ENCODE assay signal across 20 cellular contexts in the genomic region with DNA sequence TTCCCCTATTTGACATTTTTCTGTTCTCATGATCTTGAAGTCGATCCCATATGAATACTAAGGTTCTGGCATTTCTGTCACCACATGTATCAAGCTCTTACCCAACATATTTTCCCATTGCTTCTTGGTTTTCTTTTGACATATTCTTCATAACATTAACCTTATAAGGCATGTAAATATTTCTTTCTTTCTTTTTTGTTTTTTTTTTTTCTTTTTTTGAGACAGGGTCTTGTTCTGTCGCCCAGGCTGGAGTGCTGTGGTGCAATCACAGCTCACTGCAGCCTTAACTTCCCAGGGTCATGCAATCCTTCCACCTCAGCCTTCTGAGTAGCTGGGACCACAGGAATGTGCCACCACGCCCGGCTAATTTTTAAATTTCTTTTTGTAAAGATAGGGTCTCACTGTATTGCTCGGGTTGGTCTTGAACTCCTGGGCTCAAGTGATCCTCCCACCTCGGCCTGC. TPM values are rescaled to one million over a fixed set of nuclear protein-coding genes. Genes with fewer than 3 reads are reported as not detected.
DNase-seq lines count a peak whose midpoint lies in the region; ATAC-seq and TF ChIP-seq lines count a peak whose summit lies in the region.
"Had no signal": no experiment of that assay in that cellular context is flagged by ENCODE, and none has a peak within 500 bp of the region (broad histone marks: within the 10 kb centered on the region; RNA-seq: fewer than 3 reads in every experiment).

No MANE protein-coding gene starts in this region.

- POLR2A ChIA-PET in CD4-positive, alpha-beta T cell (lab: Charles Lee) = no interaction called here

- no peaks in the 10 kb centered on the region for H3K9me3 ChIP-seq in MG63
- no peaks in the 10 kb centered on the region for H3K9me3 ChIP-seq in CD4-positive, alpha-beta T cell (ENCODE audit: control insufficient read depth, low read length)
- H3K9me3 ChIP-seq in body of pancreas = no peaks in the 10 kb centered on the region
- H3K9me3 ChIP-seq: colonic mucosa, HAP-1 had no signal

- no peaks in the 10 kb centered on the region for H3K36me3 ChIP-seq in MG63
- H3K36me3 ChIP-seq in body of pancreas (replicated peaks in 1 of 2; ENCODE audit: insufficient read depth in 1 of 2, low read depth in 2 of 2) = no peaks in the 10 kb centered on the region
- H3K36me3 ChIP-seq: colonic mucosa, HAP-1 had no signal

- H3K27me3 ChIP-seq in MG63 = no peaks in the 10 kb centered on the region
- H3K27me3 ChIP-seq in CD4-positive, alpha-beta T cell (ENCODE audit: control insufficient read depth, insufficient read depth, low read length) = no peaks in the 10 kb centered on the region
- H3K27me3 ChIP-seq in body of pancreas = no peaks in the 10 kb centered on the region
- H3K27me3 ChIP-seq: colonic mucosa, foreskin keratinocyte had no signal

- WGBS in body of pancreas, 2 donors = 87 to 92% methylated on average over 6 of the region's 6 CpGs

- TF ChIP-seq CTCF in CD4-positive, alpha-beta T cell (IDR thresholded peaks at IDR 0.05) = no peak
- TF ChIP-seq CTCF in body of pancreas (IDR thresholded peaks at IDR 0.05) = no peak

- no peak overlapping the region for H3K27ac Mint-ChIP-seq in CD4-positive, alpha-beta T cell
- H3K27ac Mint-ChIP-seq: activated naive CD4-positive, alpha-beta T cell treated with anti-CD3 and anti-CD28 coated beads, Interleukin-2, amount 50 U/mL, for 24 hours; B cell had no signal

- H3K27ac ChIP-seq in CD4-positive, alpha-beta T cell (ENCODE audit: low read depth, low read length) = no peak overlapping the region
- H3K27ac ChIP-seq in body of pancreas = no peak overlapping the region
- H3K27ac ChIP-seq: colonic mucosa, foreskin keratinocyte, parathyroid adenoma had no signal

- no peaks in the 10 kb centered on the region for H3K4me1 Mint-ChIP-seq in CD4-positive, alpha-beta T cell (ENCODE audit: low read depth)
- H3K4me1 Mint-ChIP-seq: activated naive CD4-positive, alpha-beta T cell treated with anti-CD3 and anti-CD28 coated beads, Interleukin-2, amount 50 U/mL, for 24 hours; B cell; immature natural killer cell had no signal

- DNase-seq in EH (ENCODE audit: low read depth) (peak; percentile 82), RPMI7951 (ENCODE audit: low read depth) (peak; percentile 53), fibroblast of gingiva (ENCODE audit: low read depth) (peak; percentile 91), renal cortical epithelial cell (ENCODE audit: low read depth) (peak; percentile 74), MG63 (no peak), body of pancreas (no peak), hippocampal formation (lab: John Stamatoyannopoulos, UW) (no peak)
- no peak for DNase-seq in CD4-positive, alpha-beta T cell
- DNase-seq: activated CD4-positive, CD25-positive, alpha-beta regulatory T cell; colonic mucosa; foreskin keratinocyte; immature natural killer cell; NCI-H1092; NCI-H2227 treated with DMSO at 0.1 percent for 48 hours; OCI-M1; T-helper 1 cell had no signal

- H3K36me3 Mint-ChIP-seq in CD4-positive, alpha-beta T cell (ENCODE audit: low read depth) = no peaks in the 10 kb centered on the region
- H3K36me3 Mint-ChIP-seq: activated naive CD4-positive, alpha-beta T cell treated with anti-CD3 and anti-CD28 coated beads, Interleukin-2, amount 50 U/mL, for 24 hours had no signal

- CTCF ChIA-PET in CD4-positive, alpha-beta T cell (lab: Charles Lee) = no interaction called here

- no peaks in the 10 kb centered on the region for H3K9me3 Mint-ChIP-seq in CD4-positive, alpha-beta T cell
- H3K9me3 Mint-ChIP-seq: activated naive CD4-positive, alpha-beta T cell treated with anti-CD3 and anti-CD28 coated beads, Interleukin-2, amount 50 U/mL, for 24 hours; immature natural killer cell had no signal

- intact Hi-C loops in CD4-positive, alpha-beta T cell (cut with DNase I, micrococcal nuclease) = no loop called here
- intact Hi-C loops in body of pancreas (cut with DNase I) = no loop called here

- H3K4me1 ChIP-seq in body of pancreas = peaks cover 27% of the 10 kb centered on the region
- H3K4me1 ChIP-seq: colonic mucosa, HAP-1, parathyroid adenoma had no signal

- no peak overlapping the region for H3K4me3 ChIP-seq in MG63
- no peak overlapping the region for H3K4me3 ChIP-seq in body of pancreas
- H3K4me3 ChIP-seq: colonic mucosa, HAP-1 had no signal

- peaks cover 11% of the 10 kb centered on the region for H3K27me3 Mint-ChIP-seq in CD4-positive, alpha-beta T cell

- TF ChIP-seq POLR2A in body of pancreas (IDR thresholded peaks at IDR 0.05) = no peak

- no peak overlapping the region for H3K4me3 Mint-ChIP-seq in CD4-positive, alpha-beta T cell
- H3K4me3 Mint-ChIP-seq: activated naive CD4-positive, alpha-beta T cell treated with anti-CD3 and anti-CD28 coated beads, Interleukin-2, amount 50 U/mL, for 24 hours; B cell; immature natural killer cell had no signal

- no peak for ATAC-seq in CD4-positive, alpha-beta T cell (ENCODE audit: poor library complexity)
- no peak for ATAC-seq in body of pancreas
- ATAC-seq: foreskin keratinocyte had no signal

RNA-seq across cellular contexts. Expression of a gene that starts 33.1 kb away (rescaled TPM):
- total RNA-seq in RPMI7951 (2014; rRNA removed; shearing (Covaris generic)) = 87.4 and 99.4 TPM in 2 replicates
- total RNA-seq in renal cortical epithelial cell (38.3 and 47.8 TPM in 2 replicates), body of pancreas (100 to 1,000 TPM; 127 to 273 TPM)
- 66.9 and 104 TPM in 2 replicates for total RNA-seq in MG63 (2014; rRNA removed; shearing (Covaris generic); ENCODE audit: low replicate concordance)
- total RNA-seq in CD4-positive, alpha-beta T cell = 1 to 10 TPM; 3.6 TPM

Comparison
In these comparisons a context has a peak if more than half of its experiments do, and no peak if none do; other contexts are left out.
1. DNase-seq: peak in EH (single experiment), RPMI7951 (single experiment), fibroblast of gingiva (single experiment) and renal cortical epithelial cell (single experiment); none in MG63 (single experiment), CD4-positive, alpha-beta T cell (0 of 10), body of pancreas (0 of 4) and hippocampal formation (0 of 2).